Comparison of ENCODE assay signal across 20 cellular contexts in the genomic region with DNA sequence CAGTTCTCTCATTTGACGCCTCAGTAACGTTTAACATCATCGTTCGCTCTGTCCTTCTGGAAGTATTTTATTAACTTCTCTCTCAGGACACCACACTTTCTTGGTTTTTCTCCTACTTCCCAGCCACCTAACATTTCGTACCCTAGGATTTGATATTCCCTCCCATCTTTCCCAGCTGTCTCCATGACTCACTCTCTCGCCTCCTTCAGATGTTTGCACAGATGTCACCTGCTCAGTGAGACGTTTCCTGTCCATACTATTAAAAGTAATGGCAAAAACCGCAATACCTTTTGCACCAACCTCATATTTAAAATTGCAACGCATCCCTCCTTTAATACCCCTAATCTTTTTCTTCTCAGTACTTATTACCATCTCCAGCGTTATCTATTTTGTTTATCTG.
"Had no signal": no experiment of that assay in that cellular context is flagged by ENCODE, and none has a peak within 500 bp of the region (broad histone marks: within the 10 kb centered on the region; RNA-seq: fewer than 3 reads in every experiment).

No MANE protein-coding gene starts in this region.

- DNase-seq: activated B cell treated with CpG ODN at 0.5 μM for 24 hours; activated CD4-positive, alpha-beta T cell treated with anti-CD3 and anti-CD28 coated beads, Interleukin-2, amount 10 ng/mL, durations not matched to agents 24 days and 14 days; activated CD8-positive, alpha-beta memory T cell treated with anti-CD3 and anti-CD28 coated beads for 24 hours; activated gamma-delta T cell treated with Interleukin-2 at 50 U/mL for 16 hours; amniotic stem cell; caudate nucleus; kidney; left ventricle myocardium superior; mesendoderm; occipital lobe; right cardiac atrium; stimulated activated CD4-positive, alpha-beta T cell treated with anti-CD3 and anti-CD28 coated beads, Interleukin-4, amount 100 ng/mL, for 4 hours; stimulated activated CD8-positive, alpha-beta memory T cell treated with anti-CD3 and anti-CD28 coated beads, Interleukin-4, amount 100 ng/mL, for 48 hours; stimulated activated naive CD4-positive, alpha-beta T cell treated with Interleukin-2 at 50 U/mL for 16 hours; substantia nigra had no signal

- H3K4me2 ChIP-seq: smooth muscle cell had no signal

- H3K4me3 ChIP-seq: gastroesophageal sphincter, smooth muscle cell, tibial nerve, vagina had no signal

- H3K27me3 ChIP-seq: gastroesophageal sphincter, tibial nerve, vagina had no signal

- ATAC-seq: gastroesophageal sphincter; left ventricle myocardium superior; natural killer cell treated with Interleukin-12 subunit alpha and Interleukin-12 subunit beta and Interleukin-15 and Interleukin-18, amount 100 ng/mL, for 72 hours; right cardiac atrium had no signal

- H3K27ac ChIP-seq: gastroesophageal sphincter, tibial nerve, vagina had no signal

- H3K9me3 ChIP-seq: gastroesophageal sphincter, tibial nerve, vagina had no signal

- H3K36me3 ChIP-seq: gastroesophageal sphincter, tibial nerve, vagina had no signal

- H3K4me1 ChIP-seq: gastroesophageal sphincter, tibial nerve, vagina had no signal
